8 cellular contexts compared by ENCODE assay signal in the genomic region with DNA sequence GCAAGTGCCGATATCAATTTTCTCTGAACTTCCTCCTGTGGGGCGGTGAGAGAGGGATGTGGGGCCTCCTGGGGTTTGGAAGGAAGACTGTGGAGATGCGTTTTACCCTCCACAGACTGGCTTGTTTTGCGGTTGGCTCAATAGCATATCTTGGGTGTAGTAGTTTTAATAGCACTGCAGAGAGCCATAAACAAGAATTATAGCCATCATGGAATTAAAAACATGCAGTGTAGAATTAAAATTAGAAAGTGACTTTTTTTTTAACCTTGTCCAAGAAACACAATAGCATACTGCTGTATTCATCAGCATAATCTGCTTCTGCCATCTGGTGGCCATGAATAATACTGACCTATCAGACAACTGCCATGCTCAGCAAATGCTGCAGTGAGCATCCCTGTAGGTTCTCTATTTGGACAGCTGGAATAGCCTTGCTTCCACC. TPM values are rescaled to one million over a fixed set of nuclear protein-coding genes. Genes with fewer than 3 reads are reported as not detected.
DNase-seq lines count a peak whose midpoint lies in the region; ATAC-seq, FAIRE-seq and TF ChIP-seq lines count a peak whose summit lies in the region.

No MANE protein-coding gene starts in this region.

- TF ChIP-seq CTCF in GM12872 (IDR thresholded peaks at IDR 0.05; ENCODE audit: insufficient read depth, low read depth, low read length) = peak; percentile 50

- ATAC-seq in HG03354 (IDR thresholded peaks at IDR 0.05; ENCODE audit: poor library complexity, severe bottlenecking, unreplicated experiment) = peak; percentile 85

- no peak for FAIRE-seq in frontal cortex (lab: Jason Lieb, UNC)

- in situ Hi-C loops in ACHN (cut with HindIII; ENCODE audit: low pct_ligation_motif_present, low pct_unique_long_range_greater_than_20kb, low sequenced_read_pairs) = no loop called here

- DNase-seq in ACHN (peak; percentile 50), NCI-H526 treated with DMSO at 0.1 percent for 48 hours (lab: John Stamatoyannopoulos, UW) (peak; percentile 50), activated T-cell treated with anti-CD3 and anti-CD28 coated beads for 4 hours (peak; percentile 11), frontal cortex (ENCODE audit: low spot score in 2 of 2) (peak; percentile 35 to 41), pons (ENCODE audit: low spot score) (peak; percentile 81), cerebellar nuclear complex (lab: John Stamatoyannopoulos, UW) (no peak)

RNA-seq across cellular contexts. Expression of gene SCML1, which starts 47.3 kb away (rescaled TPM):
- 5.7 TPM for total RNA-seq in frontal cortex

Comparison
In these comparisons a context has a peak if more than half of its experiments do, and no peak if none do; other contexts are left out.
1. DNase-seq: peak in ACHN (single experiment), NCI-H526 treated with DMSO at 0.1 percent for 48 hours (single experiment), activated T-cell treated with anti-CD3 and anti-CD28 coated beads for 4 hours (single experiment), frontal cortex (2 of 2) and pons (single experiment); none in cerebellar nuclear complex (0 of 2).